Comparison of ENCODE assay signal across 8 cellular contexts in genomic region chr13:52617070-52618060, GRCh38. TPM values are rescaled to one million over a fixed set of nuclear protein-coding genes. Genes with fewer than 3 reads are reported as not detected.
A peak's percentile ranks its signal among the peaks of the same experiment; 100 is the strongest.
DNase-seq lines count a peak whose midpoint lies in the region; ATAC-seq lines count a peak whose summit lies in the region.

No MANE protein-coding gene starts in this region.

- H3K27me3 Mint-ChIP-seq in IgD-negative memory B cell = no peaks in the 10 kb centered on the region

- H3K4me1 ChIP-seq in esophagus (ENCODE audit: control insufficient read depth in 2 of 2, insufficient read depth in 2 of 2, low read length in 1 of 2) (no peaks in the 10 kb centered on the region), muscle layer of duodenum (ENCODE audit: control insufficient read depth in 1 of 2, insufficient read depth in 2 of 2, low read length in 2 of 2) (peaks cover 0 to 9% of the 10 kb centered on the region in 2 donors)

- H3K9me3 Mint-ChIP-seq in IgD-negative memory B cell = no peaks in the 10 kb centered on the region

- no peaks in the 10 kb centered on the region for H3K36me3 Mint-ChIP-seq in IgD-negative memory B cell

- DNase-seq in DMS53 (lab: John Stamatoyannopoulos, UW) (peak; percentile 93), OCI-M1 (lab: John Stamatoyannopoulos, UW) (peak; percentile 96), activated T-cell treated with anti-CD3 and anti-CD28 coated beads for 48 hours (ENCODE audit: low read depth) (peak; percentile 83)
- peak; percentile 63 to 69 for DNase-seq in stimulated activated CD8-positive, alpha-beta memory T cell treated with anti-CD3 and anti-CD28 coated beads, Interleukin-7, amount 100 ng/mL, for 1 hour (ENCODE audit: low read depth in 2 of 2)

- H3K27me3 ChIP-seq in esophagus (ENCODE audit: control insufficient read depth in 1 of 2, insufficient read depth in 2 of 2, low read length in 2 of 2) (no peaks in the 10 kb centered on the region), muscle layer of duodenum (ENCODE audit: low read depth, low read length) (no peaks in the 10 kb centered on the region)

- peak overlapping the region; percentile 79 to 96 (median 94) for H3K27ac Mint-ChIP-seq in IgD-negative memory B cell

- H3K4me3 Mint-ChIP-seq in IgD-negative memory B cell = peak overlapping the region; percentile 96 to 100 (median 98)

- no peaks in the 10 kb centered on the region for H3K36me3 ChIP-seq in esophagus (ENCODE audit: control insufficient read depth in 2 of 2, insufficient read depth in 2 of 2, low read length in 1 of 2)
- H3K36me3 ChIP-seq in muscle layer of duodenum (ENCODE audit: control insufficient read depth in 1 of 2, insufficient read depth in 2 of 2, low read length in 2 of 2) = no peaks in the 10 kb centered on the region

- H3K4me3 ChIP-seq in esophagus (ENCODE audit: low read depth in 1 of 2, low read length in 2 of 2) = peak overlapping the region; percentile 76 to 77
- peak overlapping the region; percentile 91 to 95 for H3K4me3 ChIP-seq in muscle layer of duodenum (ENCODE audit: low read depth in 1 of 2, low read length in 2 of 2)

- H3K27ac ChIP-seq in esophagus (ENCODE audit: low read depth in 2 of 2, low read length in 1 of 2) (peak overlapping the region; percentile 76 to 88), muscle layer of duodenum (ENCODE audit: low read length) (peak overlapping the region; percentile 14)

- WGBS in esophagus, 2 donors = 0 to 1% methylated on average over 51 of the region's 51 CpGs

- H3K9me3 ChIP-seq in esophagus (ENCODE audit: control insufficient read depth in 2 of 2, insufficient read depth in 1 of 2, low read depth in 1 of 2, low read length in 1 of 2) = no peaks in the 10 kb centered on the region
- H3K9me3 ChIP-seq in muscle layer of duodenum (ENCODE audit: control insufficient read depth in 1 of 2, low read length in 2 of 2) = no peaks in the 10 kb centered on the region

- peak; percentile 95 for ATAC-seq in GM21619 (IDR thresholded peaks at IDR 0.05; ENCODE audit: unreplicated experiment)

- H3K4me1 Mint-ChIP-seq in IgD-negative memory B cell = peaks cover 16 to 40% (median 28%) of the 10 kb centered on the region in 3 donors

RNA-seq across cellular contexts. Expression of gene HNRNPA1L2, which starts 24.9 kb away (rescaled TPM):
- polyA plus RNA-seq in IgD-negative memory B cell (17.0 TPM), esophagus (1 to 10 TPM; 5.3 to 8.9 TPM)

RNA-seq across cellular contexts. Expression of gene SUGT1, which starts 35.3 kb away (rescaled TPM):
- 47.3 TPM for polyA plus RNA-seq in IgD-negative memory B cell
- 10 to 100 TPM; 33.7 to 36.1 TPM for polyA plus RNA-seq in esophagus

Comparison
In these comparisons a context has a peak if more than half of its experiments do, and no peak if none do; other contexts are left out.
1. Peak in every context shown above with its lines: DNase-seq, ATAC-seq, H3K4me3 ChIP-seq and H3K27ac ChIP-seq.